In genomic region chr4:186935881-186936280, GRCh38 we compare ENCODE assay signal across 24 cellular contexts.
DNase-seq lines count a peak whose midpoint lies in the region; ATAC-seq, FAIRE-seq and TF ChIP-seq lines count a peak whose summit lies in the region.
"Had no signal": no experiment of that assay in that cellular context is flagged by ENCODE, and none has a peak within 500 bp of the region (broad histone marks: within the 10 kb centered on the region; RNA-seq: fewer than 3 reads in every experiment).

No MANE protein-coding gene starts in this region.

- no peak for TF ChIP-seq POLR2A in HepG2 (IDR thresholded peaks at IDR 0.05; ENCODE audit: insufficient read depth in 1 of 2, low read depth in 2 of 2, low read length in 2 of 2)
- TF ChIP-seq POLR2A in right lobe of liver (IDR thresholded peaks at IDR 0.05), result no peak
- TF ChIP-seq POLR2A in vagina (IDR thresholded peaks at IDR 0.05), result no peak

- DNase-seq in HepG2 (ENCODE audit: low spot score) (no peak), right lobe of liver (no peak), hepatocyte (ENCODE audit: low spot score) (no peak), pancreas (no peak), vagina (ENCODE audit: extremely low spot score in 2 of 2) (no peak), RWPE1 (ENCODE audit: low spot score) (no peak), H4 (ENCODE audit: low spot score) (no peak)
- no peak for DNase-seq in activated CD8-positive, alpha-beta memory T cell treated with anti-CD3 and anti-CD28 coated beads for 24 hours
- DNase-seq: 8988T; activated CD4-positive, alpha-beta T cell treated with anti-CD3 and anti-CD28 coated beads for 48 hours; AML-193; aorta; CD4-positive, alpha-beta memory T cell; central memory CD4-positive, alpha-beta T cell; naive thymus-derived CD4-positive, alpha-beta T cell; NCI-H1092; NCI-H187 treated with DMSO at 0.1 percent for 48 hours; NCI-H2227 treated with DMSO at 0.1 percent for 48 hours; ovary; sigmoid colon; stimulated activated naive CD8-positive, alpha-beta T cell treated with anti-CD3 and anti-CD28 coated beads, Interleukin-15, amount 100 ng/mL, for 72 hours; upper lobe of left lung had no signal

- H3K4me3 ChIP-seq in HepG2 (replicated peaks in 1 of 3; ENCODE audit: insufficient read depth in 1 of 3, low read depth in 2 of 3, low read length in 3 of 3), result peak overlapping the region in 1 of 3 experiments; percentile 51; a peak in 1 of 6 replicates
- no peak overlapping the region for H3K4me3 ChIP-seq in right lobe of liver
- H3K4me3 ChIP-seq in hepatocyte, result no peak overlapping the region
- no peak overlapping the region for H3K4me3 ChIP-seq in pancreas
- H3K4me3 ChIP-seq in vagina, result no peak overlapping the region
- H3K4me3 ChIP-seq: ovary, upper lobe of left lung had no signal

- H3K27ac ChIP-seq in HepG2 (ENCODE audit: extremely low read length, insufficient read depth, low read length), result peak overlapping the region; percentile 88
- no peak overlapping the region for H3K27ac ChIP-seq in right lobe of liver
- peak overlapping the region; percentile 89 for H3K27ac ChIP-seq in hepatocyte
- H3K27ac ChIP-seq in pancreas, result peak overlapping the region; percentile 61 to 86 (median 74)
- peak overlapping the region; percentile 13 for H3K27ac ChIP-seq in vagina
- H3K27ac ChIP-seq in RWPE1, result no peak overlapping the region
- H3K27ac ChIP-seq: ovary had no signal

- H3K9ac ChIP-seq in HepG2 (ENCODE audit: insufficient read depth, low read depth, low read length), result peak overlapping the region; percentile 78

- FAIRE-seq in HepG2 (lab: Jason Lieb, UNC) (no peak), pancreas (lab: Jason Lieb, UNC) (no peak)

- intact Hi-C loops in HepG2 (cut with micrococcal nuclease; ENCODE audit: unreplicated experiment) (loop anchor here (2.0 to 5.0 kb wide), 2 partner anchors 154 to 209 kb away; no protein-coding TSS in a partner anchor), right lobe of liver (cut with DNase I) (no loop called here), pancreas (cut with DNase I) (loop anchor here in 1 of 3 donors (5.0 kb wide), 1 partner anchor 209 kb away; no protein-coding TSS in a partner anchor), vagina (cut with DNase I) (no loop called here)

- H3K4me2 ChIP-seq in HepG2 (ENCODE audit: low read depth, low read length) (peak overlapping the region; percentile 72), hepatocyte (peak overlapping the region; percentile 67)

- H3K9me2 ChIP-seq in hepatocyte (replicated peaks; ENCODE audit: insufficient read depth), result no peaks in the 10 kb centered on the region

- no TSS peak for BruUV-seq in HepG2 (replicated peaks; lab: Mats Ljungman, UMichigan)

- POLR2A ChIA-PET in HepG2 (lab: Yijun Ruan, JAX), result no interaction called here
- POLR2A ChIA-PET in RWPE1 (lab: Yijun Ruan, JAX; ENCODE audit: low non-redundant PET), result no interaction called here

- TF ChIP-seq EP300 in HepG2 (IDR thresholded peaks at IDR 0.05; ENCODE audit: low read depth in 2 of 2, low read length in 2 of 2) (no peak), HepG2 (CRISPR knock-in tag; IDR thresholded peaks at IDR 0.05; ENCODE audit: borderline replicate concordance) (no peak)

- H3K36me3 ChIP-seq in HepG2 (replicated peaks in 1 of 2; ENCODE audit: control insufficient read depth in 1 of 2, insufficient read depth in 2 of 2, low read length in 2 of 2) (no peaks in the 10 kb centered on the region), right lobe of liver (no peaks in the 10 kb centered on the region), hepatocyte (replicated peaks; ENCODE audit: insufficient read depth, low read depth) (no peaks in the 10 kb centered on the region), pancreas (no peaks in the 10 kb centered on the region), vagina (no peaks in the 10 kb centered on the region)
- H3K36me3 ChIP-seq: ovary, sigmoid colon, upper lobe of left lung had no signal

- ATAC-seq in HepG2 (no peak), right lobe of liver (no peak), pancreas (peak; percentile 25 to 44 (median 32))
- ATAC-seq: activated naive CD4-positive, alpha-beta T cell treated with anti-CD3 and anti-CD28 coated beads, Interleukin-2, amount 50 U/mL, for 72 hours; activated T-helper 17 cell treated with anti-CD3 and anti-CD28 coated beads, Interleukin-2, amount 50 U/mL, for 72 hours; naive thymus-derived CD4-positive, alpha-beta T cell; stimulated activated naive CD8-positive, alpha-beta T cell treated with anti-CD3 and anti-CD28 coated beads, Interleukin-15, amount 100 ng/mL, for 72 hours had no signal

- no peaks in the 10 kb centered on the region for H3K79me2 ChIP-seq in HepG2 (ENCODE audit: insufficient read depth, low read length)
- no peaks in the 10 kb centered on the region for H3K79me2 ChIP-seq in hepatocyte

- no peak for TF ChIP-seq RAD21 in HepG2 (CRISPR knock-in tag; IDR thresholded peaks at IDR 0.05)

- TF ChIP-seq CTCF in HepG2 (CRISPR knock-in tag; IDR thresholded peaks at IDR 0.05) (no peak), right lobe of liver (IDR thresholded peaks at IDR 0.05) (no peak), hepatocyte (IDR thresholded peaks at IDR 0.05; ENCODE audit: poor library complexity) (no peak), pancreas (IDR thresholded peaks at IDR 0.05) (no peak), vagina (IDR thresholded peaks at IDR 0.05) (no peak), RWPE1 (conservative IDR thresholded peaks at IDR 0.05; ENCODE audit: low read depth) (no peak)

- CTCF ChIA-PET in HepG2 (lab: Yijun Ruan, JAX; ENCODE audit: low intra/inter-chr PET ratio, low total read pairs) (no interaction called here), RWPE1 (lab: Yijun Ruan, JAX) (interaction anchor here (1.5 kb wide), 1 partner anchor 13 kb away, joined by 3 read pairs; no protein-coding TSS in a partner anchor)

- H3K27me3 ChIP-seq in HepG2 (ENCODE audit: control insufficient read depth in 1 of 2, insufficient read depth in 2 of 2, low read length in 2 of 2), result no peaks in the 10 kb centered on the region
- H3K27me3 ChIP-seq in right lobe of liver, result no peaks in the 10 kb centered on the region
- no peaks in the 10 kb centered on the region for H3K27me3 ChIP-seq in hepatocyte
- no peaks in the 10 kb centered on the region for H3K27me3 ChIP-seq in pancreas
- H3K27me3 ChIP-seq in vagina, result no peaks in the 10 kb centered on the region
- H3K27me3 ChIP-seq: ovary, sigmoid colon, upper lobe of left lung had no signal

- in situ Hi-C loops in HepG2 (cut with HindIII; ENCODE audit: extremely low pct_ligation_motif_present, low pct_unique_long_range_greater_than_20kb), result loop anchor here (25.0 kb wide), 1 partner anchor 199 kb away; no protein-coding TSS in a partner anchor

- H3K9me3 ChIP-seq in HepG2 (ENCODE audit: low read length) (no peaks in the 10 kb centered on the region), right lobe of liver (no peaks in the 10 kb centered on the region), hepatocyte (ENCODE audit: low read depth) (no peaks in the 10 kb centered on the region), pancreas (no peaks in the 10 kb centered on the region), vagina (no peaks in the 10 kb centered on the region)
- H3K9me3 ChIP-seq: ovary, sigmoid colon, upper lobe of left lung had no signal

- H3K4me1 ChIP-seq in HepG2 (ENCODE audit: insufficient read depth, low read length) (peaks cover 79% of the 10 kb centered on the region), right lobe of liver (peaks cover 0 to 5% (median 0%) of the 10 kb centered on the region in 4 donors), hepatocyte (ENCODE audit: insufficient read depth) (peaks cover 18% of the 10 kb centered on the region), pancreas (peaks cover 13 to 28% (median 17%) of the 10 kb centered on the region in 3 donors), vagina (peaks cover 34% of the 10 kb centered on the region)

- H4K20me1 ChIP-seq in HepG2 (ENCODE audit: insufficient read depth, low read length), result no peaks in the 10 kb centered on the region
- H4K20me1 ChIP-seq in hepatocyte (ENCODE audit: insufficient read depth, poor library complexity, severe bottlenecking), result no peaks in the 10 kb centered on the region

- H2AFZ ChIP-seq in HepG2 (ENCODE audit: low read length) (no peak overlapping the region), hepatocyte (no peak overlapping the region)

- 92% methylated on average over 4 of the region's 4 CpGs for WGBS in HepG2 (ENCODE audit: low lambda C conversion rate)
- WGBS in right lobe of liver (ENCODE audit: insufficient coverage, low coverage, low lambda C conversion rate, missing lambda C conversion rate), result 100% methylated on average over 2 of the region's 4 CpGs
- 65% methylated on average over 4 of the region's 4 CpGs for WGBS in hepatocyte (ENCODE audit: low lambda C conversion rate, missing lambda C conversion rate)
- WGBS in pancreas, 2 donors, result 34 to 53% methylated on average over 4 of the region's 4 CpGs

TF ChIP-seq in HepG2, 621 proteins besides CTCF, POLR2A, EP300 and RAD21:
- TF ChIP-seq ZFP1 (CRISPR knock-in tag; IDR thresholded peaks at IDR 0.05) (no peak), MIER2 (CRISPR knock-in tag; IDR thresholded peaks at IDR 0.05) (no peak), ZNF790 (CRISPR knock-in tag; IDR thresholded peaks at IDR 0.05; ENCODE audit: borderline replicate concordance) (no peak), ZNF232 (CRISPR knock-in tag; IDR thresholded peaks at IDR 0.05; ENCODE audit: borderline replicate concordance) (no peak), ELF4 (CRISPR knock-in tag; IDR thresholded peaks at IDR 0.05; ENCODE audit: borderline replicate concordance) (no peak), ATF7 (IDR thresholded peaks at IDR 0.05) (no peak), ATF7 (CRISPR knock-in tag; IDR thresholded peaks at IDR 0.05) (no peak), ZNF629 (CRISPR knock-in tag; conservative IDR thresholded peaks at IDR 0.05) (no peak), ZNF484 (CRISPR knock-in tag; IDR thresholded peaks at IDR 0.05; ENCODE audit: borderline replicate concordance, low read depth) (no peak), CCAR2 (optimal IDR thresholded peaks at IDR 0.05; ENCODE audit: low read depth, low read length) (no peak), POGZ (CRISPR knock-in tag; IDR thresholded peaks at IDR 0.05) (no peak), ZNF556 (CRISPR knock-in tag; IDR thresholded peaks at IDR 0.05; ENCODE audit: borderline replicate concordance) (no peak), PCBP2 (optimal IDR thresholded peaks at IDR 0.05; ENCODE audit: low read depth, low read length, poor library complexity, severe bottlenecking) (no peak), KDM4B (CRISPR knock-in tag; IDR thresholded peaks at IDR 0.05) (no peak)
TF ChIP-seq in HepG2: peak in this region for 0.

Comparison
In these comparisons a context has a peak if more than half of its experiments do, and no peak if none do; other contexts are left out.
1. H3K27ac ChIP-seq: peak in HepG2 (single experiment), hepatocyte (single experiment), pancreas (4 of 4) and vagina (single experiment); none in right lobe of liver (0 of 3) and RWPE1 (single experiment).
2. ATAC-seq: peak in pancreas (4 of 4); none in HepG2 (single experiment) and right lobe of liver (0 of 4).